19 cellular contexts compared by ENCODE assay signal in the genomic region with DNA sequence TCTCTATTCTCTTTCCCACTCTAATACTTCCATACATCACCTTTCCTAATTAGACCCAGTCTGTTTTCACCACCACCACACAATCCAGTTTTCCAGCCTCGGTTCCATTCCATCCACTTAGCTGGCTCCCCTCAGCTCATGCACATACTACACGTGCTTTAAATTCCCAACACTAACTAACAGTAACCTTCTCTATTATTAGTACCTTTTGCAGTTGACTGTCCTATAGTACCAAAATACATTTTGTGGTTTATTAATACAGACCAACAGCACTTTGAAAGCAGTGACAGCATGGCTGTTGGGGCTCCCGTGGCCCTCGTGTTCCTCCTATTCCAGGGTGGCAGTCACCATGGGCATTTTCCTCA.
"Had no signal": no experiment of that assay in that cellular context is flagged by ENCODE, and none has a peak within 500 bp of the region (broad histone marks: within the 10 kb centered on the region; RNA-seq: fewer than 3 reads in every experiment).

No MANE protein-coding gene starts in this region.

- H3K4me3 Mint-ChIP-seq: activated naive CD8-positive, alpha-beta T cell treated with anti-CD3 and anti-CD28 coated beads for 36 hours; natural killer cell had no signal

- H3K27me3 Mint-ChIP-seq: activated naive CD8-positive, alpha-beta T cell treated with anti-CD3 and anti-CD28 coated beads for 36 hours had no signal

- H3K27ac Mint-ChIP-seq: activated naive CD8-positive, alpha-beta T cell treated with anti-CD3 and anti-CD28 coated beads for 36 hours had no signal

- H3K27ac ChIP-seq: esophagus muscularis mucosa, neutrophil, pancreas, sigmoid colon, tibial artery had no signal

- DNase-seq: activated CD8-positive, alpha-beta memory T cell treated with anti-CD3 and anti-CD28 coated beads for 24 hours; activated CD8-positive, alpha-beta memory T cell treated with anti-CD3 and anti-CD28 coated beads, Interleukin-2, amount 50 U/mL, for 48 hours; activated gamma-delta T cell treated with Interleukin-2 at 50 U/mL for 16 hours; activated naive CD8-positive, alpha-beta T cell treated with anti-CD3 and anti-CD28 coated beads for 36 hours; activated T-cell treated with anti-CD3 and anti-CD28 coated beads, Interleukin-2, amount 50 U/mL, for 48 hours; amniotic stem cell; dermis blood vessel endothelial cell; effector memory CD4-positive, alpha-beta T cell; left cardiac atrium; natural killer cell; pancreas; sigmoid colon; stimulated activated CD8-positive, alpha-beta memory T cell treated with anti-CD3 and anti-CD28 coated beads, Interleukin-4, amount 100 ng/mL, for 48 hours; stimulated activated naive CD8-positive, alpha-beta T cell treated with anti-CD3 and anti-CD28 coated beads, Interleukin-15, Interleukin-2, amounts not matched to agents 100 U/mL and 50 U/mL, for 24 hours; T-helper 9 cell; tibial artery had no signal

- H3K9me3 Mint-ChIP-seq: activated naive CD8-positive, alpha-beta T cell treated with anti-CD3 and anti-CD28 coated beads for 36 hours; natural killer cell had no signal

- H3K4me3 ChIP-seq: esophagus muscularis mucosa, lung, pancreas, sigmoid colon, tibial artery had no signal

- H3K9me3 ChIP-seq: esophagus muscularis mucosa, neutrophil, pancreas, sigmoid colon, tibial artery had no signal

- H3K27me3 ChIP-seq: esophagus muscularis mucosa, neutrophil, pancreas, sigmoid colon, tibial artery had no signal

- ATAC-seq: natural killer cell; pancreas; stimulated activated naive CD8-positive, alpha-beta T cell treated with anti-CD3 and anti-CD28 coated beads, Interleukin-15, Interleukin-2, amounts not matched to agents 100 U/mL and 50 U/mL, for 24 hours had no signal
